In the genomic region with DNA sequence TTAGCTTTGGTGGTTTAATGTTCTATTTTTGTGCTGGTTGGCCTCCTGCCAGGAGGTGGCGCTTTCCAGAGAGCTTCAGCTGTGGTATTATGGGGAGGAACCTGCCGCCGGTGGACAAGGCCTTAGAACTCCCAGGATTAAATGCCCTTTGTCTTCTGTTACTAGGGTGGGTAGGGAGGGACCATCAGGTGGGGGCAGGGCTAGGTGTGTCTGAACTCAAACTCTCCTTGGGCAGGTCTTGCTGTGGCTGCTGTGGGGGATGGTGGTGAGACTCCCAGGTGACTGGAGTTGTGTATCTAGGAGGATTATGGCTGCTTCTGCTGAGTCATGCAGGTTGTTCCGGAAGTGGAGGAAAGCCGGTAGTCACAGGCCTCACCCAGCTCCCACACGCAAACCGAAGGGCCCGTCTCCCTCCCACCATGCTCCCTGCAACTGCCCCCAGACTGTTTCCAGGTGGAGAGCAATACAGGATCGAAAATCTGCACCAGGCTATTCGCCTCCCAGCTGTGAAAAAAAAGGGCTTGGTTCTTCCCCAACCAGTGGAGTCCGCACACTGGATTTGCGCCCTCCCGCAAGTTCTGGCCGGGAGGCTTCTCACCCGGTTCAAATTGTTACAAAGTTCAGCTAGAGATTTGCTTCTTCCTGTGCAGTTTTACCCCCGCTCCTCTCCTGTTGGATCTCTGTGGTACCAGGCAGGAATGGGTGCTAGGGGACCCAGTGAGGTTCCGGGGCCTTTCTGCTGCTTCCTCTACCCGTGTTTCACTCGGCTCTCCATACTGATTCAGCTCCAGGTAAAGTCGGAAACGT, we compare ENCODE assay signal across 17 cellular contexts.
DNase-seq lines count a peak whose midpoint lies in the region; ATAC-seq, FAIRE-seq and TF ChIP-seq lines count a peak whose summit lies in the region.
"Had no signal": no experiment of that assay in that cellular context is flagged by ENCODE, and none has a peak within 500 bp of the region (broad histone marks: within the 10 kb centered on the region; RNA-seq: fewer than 3 reads in every experiment).

No MANE protein-coding gene starts in this region.

- H2BK12ac ChIP-seq in H1 (ENCODE audit: low read depth, low read length): no peak overlapping the region

- no peaks in the 10 kb centered on the region for H3K27me3 ChIP-seq in H1 (replicated peaks in 1 of 4; ENCODE audit: control insufficient read depth in 3 of 4, extremely low read depth in 1 of 4, insufficient read depth in 3 of 4, low read length in 3 of 4)
- H3K27me3 ChIP-seq: ascending aorta, pancreas, upper lobe of right lung had no signal

- no peak overlapping the region for H3K18ac ChIP-seq in H1 (ENCODE audit: extremely low read depth, low read length)

- POLR2A ChIA-PET in H1 (lab: Charles Lee; ENCODE audit: partially characterized antibody): interaction anchor here (0.6 kb wide), 1 partner anchor 259 kb away, joined by 3 read pairs; no protein-coding TSS in a partner anchor

- CTCF ChIA-PET in H1 (lab: Charles Lee; ENCODE audit: partially characterized antibody): interaction anchor here (0.7 to 3.2 kb wide), 13 partner anchors 10 to 661 kb away, joined by 3 to 12 read pairs (median 4); no protein-coding TSS in a partner anchor

- no peak overlapping the region for H2BK120ac ChIP-seq in H1 (replicated peaks; ENCODE audit: low read depth, low read length)

- no peak overlapping the region for H2BK20ac ChIP-seq in H1 (ENCODE audit: low read length)

- H2AFZ ChIP-seq in H1 (ENCODE audit: low read length): peak overlapping the region; percentile 81; the same call in 1 of the 2 replicates

- no peak overlapping the region for H3K56ac ChIP-seq in H1 (replicated peaks; ENCODE audit: insufficient read length, low read depth, low read length)

- H3K27ac ChIP-seq in H1 (ENCODE audit: low read depth, low read length): no peak overlapping the region
- H3K27ac ChIP-seq: ascending aorta, pancreas, SJSA1, upper lobe of right lung had no signal

- H4K20me1 ChIP-seq in H1 (replicated peaks in 1 of 2; ENCODE audit: control insufficient read depth in 1 of 2, insufficient read depth in 2 of 2, low read length in 2 of 2): no peaks in the 10 kb centered on the region

- no peaks in the 10 kb centered on the region for H3K79me1 ChIP-seq in H1 (ENCODE audit: low read depth, low read length)

- H2AK5ac ChIP-seq in H1 (ENCODE audit: low read depth, low read length): no peak overlapping the region

- no peak overlapping the region for H3K4ac ChIP-seq in H1 (replicated peaks; ENCODE audit: insufficient read length, low read depth, low read length)

- peak; percentile 4 for DNase-seq in NCI-H748 (lab: John Stamatoyannopoulos, UW; ENCODE audit: unreplicated experiment)
- no peak for DNase-seq in NCI-H748 treated with DMSO at 0.1 percent for 48 hours (lab: John Stamatoyannopoulos, UW)
- peak; percentile 14 for DNase-seq in GM12865 (ENCODE audit: low read depth)
- peak; percentile 24 for DNase-seq in NCI-H69 (lab: John Stamatoyannopoulos, UW)
- DNase-seq in H1 (ENCODE audit: low read depth in 1 of 2, low spot score in 2 of 2): peak in 1 of 2 experiments; percentile 65
- DNase-seq in T-helper 2 cell: no peak
- DNase-seq: activated gamma-delta T cell; CD4-positive, alpha-beta T cell; left ventricle myocardium superior; NCI-H2081 treated with DMSO at 0.1 percent for 48 hours; pancreas; upper lobe of right lung had no signal

- H3K14ac ChIP-seq in H1 (ENCODE audit: insufficient read length): no peak overlapping the region

- H3K9ac ChIP-seq in H1 (replicated peaks in 1 of 4; ENCODE audit: extremely low read depth in 1 of 4, low read depth in 3 of 4, low read length in 3 of 4): no peak overlapping the region

- peak in 1 of 2 experiments; percentile 45; a peak in 3 of 4 replicates for TF ChIP-seq RAD21 in H1 (IDR thresholded peaks at IDR 0.05 in 1 of 2, conservative IDR thresholded peaks at IDR 0.05 in 1 of 2; ENCODE audit: low read depth in 2 of 2, low read length in 2 of 2)

- no peak overlapping the region for H4K5ac ChIP-seq in H1 (ENCODE audit: insufficient read length, low read depth, low read length)

- no peak for ATAC-seq in GM19452 (IDR thresholded peaks at IDR 0.05; ENCODE audit: unreplicated experiment)
- ATAC-seq in HG03460 (IDR thresholded peaks at IDR 0.05; ENCODE audit: unreplicated experiment): no peak
- ATAC-seq: left ventricle myocardium superior, pancreas, upper lobe of right lung had no signal

- no peaks in the 10 kb centered on the region for H3K79me2 ChIP-seq in H1 (ENCODE audit: control insufficient read depth in 1 of 2, insufficient read depth in 2 of 2, low read length in 2 of 2)

- WGBS in H1 (ENCODE audit: extremely low coverage in 1 of 2, insufficient coverage in 1 of 2, insufficient read length in 1 of 2, insufficient replicate concordance in 2 of 2, low coverage in 1 of 2, low lambda C conversion rate in 2 of 2, missing lambda C conversion rate in 1 of 2), 2 experiments: 92% methylated on average over 21 of the region's 21 CpGs; no CpG with 5 or more reads in 1 of the 2 experiments

- no peak for TF ChIP-seq EP300 in H1 (IDR thresholded peaks at IDR 0.05; ENCODE audit: borderline replicate concordance in 1 of 2, low read depth in 2 of 2, low read length in 2 of 2)

- H3K23ac ChIP-seq in H1 (ENCODE audit: insufficient read length): no peak overlapping the region

- peaks cover 0 to 10% of the 10 kb centered on the region in 2 experiments; a peak in 1 of 4 replicates for H3K9me3 ChIP-seq in H1 (ENCODE audit: insufficient read depth in 2 of 2, low read depth in 1 of 2, low read length in 1 of 2)
- H3K9me3 ChIP-seq: pancreas, SJSA1 had no signal

- H2BK15ac ChIP-seq in H1 (ENCODE audit: low read length): no peak overlapping the region

- no peak for FAIRE-seq in H1 (lab: Jason Lieb, UNC)
- FAIRE-seq: frontal cortex, pancreas had no signal

- no peaks in the 10 kb centered on the region for H3K4me1 ChIP-seq in H1 (replicated peaks in 1 of 4; ENCODE audit: control insufficient read depth in 3 of 4, insufficient read depth in 4 of 4, low read length in 3 of 4)
- H3K4me1 ChIP-seq: ascending aorta, pancreas, SJSA1, upper lobe of right lung had no signal

- H3K23me2 ChIP-seq in H1 (ENCODE audit: low read depth, low read length): no peaks in the 10 kb centered on the region

- no peak overlapping the region for H4K91ac ChIP-seq in H1 (replicated peaks; ENCODE audit: insufficient read length, low read length)

- H2BK5ac ChIP-seq in H1 (ENCODE audit: low read depth, low read length): no peak overlapping the region

- TF ChIP-seq CTCF in GM12865 (IDR thresholded peaks at IDR 0.05; ENCODE audit: insufficient read depth, low read depth, low read length, missing control alignments) (peak; percentile 17), H1 (IDR thresholded peaks at IDR 0.05; ENCODE audit: control extremely low read depth in 1 of 3, insufficient read depth in 1 of 3, low read depth in 1 of 3, low read length in 3 of 3) (peak; percentile 27 to 39 (median 34); a peak in 3 of 4 replicates)

- no peak overlapping the region for H3K4me3 ChIP-seq in GM12865 (ENCODE audit: low read depth, low read length)
- H3K4me3 ChIP-seq in H1 (ENCODE audit: extremely low read depth in 1 of 4, insufficient read depth in 2 of 4, low read depth in 3 of 4, low read length in 4 of 4): no peak overlapping the region
- H3K4me3 ChIP-seq: ascending aorta, pancreas, SJSA1, upper lobe of right lung had no signal

- peak overlapping the region; percentile 15; the same call in 1 of the 2 replicates for H4K8ac ChIP-seq in H1 (ENCODE audit: extremely low read depth, insufficient read depth, low read length)

- TF ChIP-seq POLR2A in H1 (IDR thresholded peaks at IDR 0.05; ENCODE audit: control extremely low read depth in 1 of 2, low read depth in 2 of 2, low read length in 2 of 2): no peak

- no peaks in the 10 kb centered on the region for H3K36me3 ChIP-seq in H1 (ENCODE audit: control insufficient read depth in 2 of 4, insufficient read depth in 4 of 4, low read length in 3 of 4)
- H3K36me3 ChIP-seq: ascending aorta, pancreas, SJSA1, upper lobe of right lung had no signal

- H3K4me2 ChIP-seq in H1 (ENCODE audit: insufficient read depth in 1 of 2, low read depth in 2 of 2, low read length in 2 of 2): no peak overlapping the region

TF ChIP-seq in H1, 55 proteins besides CTCF, POLR2A, EP300 and RAD21:
- TF ChIP-seq KDM1A (IDR thresholded peaks at IDR 0.05; ENCODE audit: borderline replicate concordance, low read length) (no peak), ASH2L (IDR thresholded peaks at IDR 0.05; ENCODE audit: low read length) (no peak), SP2 (IDR thresholded peaks at IDR 0.05; ENCODE audit: low read length) (no peak), RXRA (IDR thresholded peaks at IDR 0.05; ENCODE audit: insufficient read depth, low read depth, low read length) (no peak), E2F6 (IDR thresholded peaks at IDR 0.05) (no peak), BACH1 (IDR thresholded peaks at IDR 0.05; ENCODE audit: low read length) (no peak), PHF8 (conservative IDR thresholded peaks at IDR 0.05; ENCODE audit: low read depth, low read length) (no peak), POU5F1 (IDR thresholded peaks at IDR 0.05; ENCODE audit: low read depth, low read length) (no peak), JUND (IDR thresholded peaks at IDR 0.05; ENCODE audit: low read length) (no peak), TCF12 (IDR thresholded peaks at IDR 0.05; ENCODE audit: low read depth, low read length) (no peak), EGR1 (IDR thresholded peaks at IDR 0.05; ENCODE audit: borderline replicate concordance, low read depth, low read length) (no peak), NRF1 (IDR thresholded peaks at IDR 0.05; ENCODE audit: low read depth, low read length) (no peak), JUN (IDR thresholded peaks at IDR 0.05; ENCODE audit: low read depth, low read length) (no peak), NANOG (IDR thresholded peaks at IDR 0.05; ENCODE audit: insufficient read depth, low read depth, low read length, poor library complexity, severe bottlenecking) (no peak), SUZ12 (IDR thresholded peaks at IDR 0.05; ENCODE audit: low read length) (no peak), RBBP5 (IDR thresholded peaks at IDR 0.05; ENCODE audit: borderline replicate concordance, low read depth, low read length) (no peak), MAFK (IDR thresholded peaks at IDR 0.05; ENCODE audit: low read depth, low read length) (no peak; the same call in 1 of the 2 replicates)

Comparison
In these comparisons a context has a peak if more than half of its experiments do, and no peak if none do; other contexts are left out.
1. DNase-seq: peak in NCI-H748 (single experiment), GM12865 (single experiment) and NCI-H69 (single experiment); none in NCI-H748 treated with DMSO at 0.1 percent for 48 hours (single experiment) and T-helper 2 cell (0 of 5).